Comparison of ENCODE assay signal across 8 cellular contexts in the genomic region with DNA sequence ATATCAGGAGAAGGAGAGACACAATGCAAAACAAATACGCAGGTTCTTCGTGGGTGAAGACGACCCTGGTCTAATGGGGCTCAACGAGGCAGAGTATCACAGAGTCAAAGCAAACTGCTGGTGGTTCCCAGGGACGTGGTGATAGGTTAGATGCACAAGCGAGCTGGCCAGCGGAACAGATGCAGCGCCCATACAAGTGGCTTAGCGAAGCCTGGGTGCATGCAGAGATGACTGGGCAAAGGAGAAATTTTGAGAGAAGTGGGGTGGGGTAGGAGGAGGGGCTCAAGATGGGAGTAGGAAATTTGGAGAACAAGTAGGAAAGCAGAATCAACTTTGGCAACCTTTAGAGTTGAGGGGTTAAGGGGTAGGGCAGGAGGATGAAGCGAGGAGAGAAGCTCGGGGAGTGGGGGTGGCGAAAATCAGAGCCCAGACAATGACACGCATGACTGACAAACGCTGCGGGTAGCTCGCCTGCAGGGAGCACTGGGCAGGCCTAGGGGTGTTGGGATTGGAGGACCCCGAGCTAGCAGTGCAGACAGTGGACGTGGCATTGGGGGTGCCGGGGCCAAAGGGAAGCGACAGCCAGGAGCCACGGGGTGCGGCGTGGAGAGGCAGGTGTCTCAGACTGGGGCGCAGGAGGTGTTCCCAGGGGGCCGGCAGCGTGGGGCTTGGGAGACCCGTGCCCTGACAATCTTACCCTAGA. TPM values are rescaled to one million over a fixed set of nuclear protein-coding genes. Genes with fewer than 3 reads are reported as not detected.
A peak's percentile ranks its signal among the peaks of the same experiment; 100 is the strongest.
DNase-seq lines count a peak whose midpoint lies in the region; ATAC-seq, FAIRE-seq and TF ChIP-seq lines count a peak whose summit lies in the region.

No MANE protein-coding gene starts in this region.

- no peak for FAIRE-seq in HepG2 (lab: Jason Lieb, UNC)

- POLR2A ChIA-PET in HepG2 (lab: Yijun Ruan, JAX) = interaction anchor here (0.8 to 1.7 kb wide), 3 partner anchors 13 to 1433 kb away, joined by 3 to 7 read pairs (median 3); a partner anchor contains a TSS

- peak; percentile 59 for ATAC-seq in GM21576 (IDR thresholded peaks at IDR 0.05; ENCODE audit: unreplicated experiment)
- peak; percentile 82 for ATAC-seq in HepG2

- H3K4me3 ChIP-seq in HUES64 (ENCODE audit: low read length) = peak overlapping the region; percentile 86
- H3K4me3 ChIP-seq in choroid plexus epithelial cell (ENCODE audit: low read depth, low read length) = peak overlapping the region; percentile 99
- H3K4me3 ChIP-seq in HepG2 (replicated peaks in 1 of 3; ENCODE audit: insufficient read depth in 1 of 3, low read depth in 2 of 3, low read length in 3 of 3) = peak overlapping the region; percentile 85 to 100 (median 86)

- CTCF ChIA-PET in HepG2 (lab: Yijun Ruan, JAX; ENCODE audit: low intra/inter-chr PET ratio, low total read pairs) = no interaction called here

- no peaks in the 10 kb centered on the region for H4K20me1 ChIP-seq in HepG2 (ENCODE audit: insufficient read depth, low read length)

- H3K27ac ChIP-seq in HUES64 (ENCODE audit: low read depth, low read length) (no peak overlapping the region; the same call in 1 of the 2 replicates), HepG2 (ENCODE audit: extremely low read length, insufficient read depth, low read length) (peak overlapping the region; percentile 70)

- H3K9ac ChIP-seq in HUES64 (ENCODE audit: low read depth, low read length) (peak overlapping the region; percentile 71), HepG2 (ENCODE audit: insufficient read depth, low read depth, low read length) (peak overlapping the region; percentile 89)

- peak overlapping the region; percentile 81 for H2AFZ ChIP-seq in HepG2 (ENCODE audit: low read length)

- DNase-seq in GM03348 (ENCODE audit: low spot score) = peak; percentile 50
- peak; percentile 61 for DNase-seq in UCSD-AML1 (lab: John Stamatoyannopoulos, UW; ENCODE audit: unreplicated experiment)
- DNase-seq in choroid plexus epithelial cell (ENCODE audit: low read depth) = peak; percentile 66
- peak; percentile 45 for DNase-seq in HepG2 (ENCODE audit: low spot score)
- peak; percentile 3 for DNase-seq in stimulated activated CD8-positive, alpha-beta memory T cell treated with anti-CD3 and anti-CD28 coated beads, Interleukin-15, amount 100 ng/mL, for 24 hours (ENCODE audit: low read depth)
- DNase-seq in NCI-H446 treated with DMSO at 0.1 percent for 48 hours (lab: John Stamatoyannopoulos, UW) = no peak

- peaks cover 28% of the 10 kb centered on the region for H3K79me2 ChIP-seq in HepG2 (ENCODE audit: insufficient read depth, low read length)

- intact Hi-C loops in HepG2 (cut with micrococcal nuclease; ENCODE audit: unreplicated experiment) = no loop called here

- in situ Hi-C loops in HepG2 (cut with HindIII; ENCODE audit: extremely low pct_ligation_motif_present, low pct_unique_long_range_greater_than_20kb) = loop anchor here (25.0 kb wide), 1 partner anchor 836 kb away; no protein-coding TSS in a partner anchor

- H3K27me3 ChIP-seq in HUES64 (ENCODE audit: insufficient read depth, low read length) (no peaks in the 10 kb centered on the region), HepG2 (ENCODE audit: control insufficient read depth in 1 of 2, insufficient read depth in 2 of 2, low read length in 2 of 2) (no peaks in the 10 kb centered on the region; a peak in 1 of 5 replicates)

- H3K9me3 ChIP-seq in HUES64 (ENCODE audit: insufficient read depth, low read depth, low read length) (no peaks in the 10 kb centered on the region), HepG2 (ENCODE audit: low read length) (no peaks in the 10 kb centered on the region)

- 2% methylated on average over 27 of the region's 27 CpGs for WGBS in HUES64
- 3% methylated on average over 18 of the region's 27 CpGs for WGBS in HepG2 (ENCODE audit: low lambda C conversion rate)

- no peak for TF ChIP-seq CTCF in choroid plexus epithelial cell (conservative IDR thresholded peaks at IDR 0.05; ENCODE audit: low read depth, low read length)
- TF ChIP-seq CTCF in HepG2 (CRISPR knock-in tag; IDR thresholded peaks at IDR 0.05) = no peak

- TF ChIP-seq POLR2A in HepG2 (IDR thresholded peaks at IDR 0.05; ENCODE audit: insufficient read depth in 1 of 2, low read depth in 2 of 2, low read length in 2 of 2) = no peak

- TF ChIP-seq RAD21 in HepG2 (CRISPR knock-in tag; IDR thresholded peaks at IDR 0.05) = peak; percentile 48; the same call in 1 of the 2 replicates

- H3K4me1 ChIP-seq in HUES64 (ENCODE audit: insufficient read depth, low read length) (peaks cover 15% of the 10 kb centered on the region), HepG2 (ENCODE audit: insufficient read depth, low read length) (peaks cover 32% of the 10 kb centered on the region)

- BruUV-seq in HepG2 (replicated peaks; lab: Mats Ljungman, UMichigan) = no TSS peak

- H3K4me2 ChIP-seq in HepG2 (ENCODE audit: low read depth, low read length) = peak overlapping the region; percentile 89

- H3K36me3 ChIP-seq in HUES64 (ENCODE audit: insufficient read depth, low read length) = peaks cover 18% of the 10 kb centered on the region
- peaks cover 2 to 6% of the 10 kb centered on the region in 2 experiments; a peak in 3 of 5 replicates for H3K36me3 ChIP-seq in HepG2 (replicated peaks in 1 of 2; ENCODE audit: control insufficient read depth in 1 of 2, insufficient read depth in 2 of 2, low read length in 2 of 2)

- TF ChIP-seq EP300 in HepG2 (IDR thresholded peaks at IDR 0.05; ENCODE audit: low read depth in 2 of 2, low read length in 2 of 2) = no peak
- no peak for TF ChIP-seq EP300 in HepG2 (CRISPR knock-in tag; IDR thresholded peaks at IDR 0.05; ENCODE audit: borderline replicate concordance)

TF ChIP-seq in HepG2, 621 proteins besides CTCF, POLR2A, EP300 and RAD21 (continues in another document):
- TF ChIP-seq DMAP1 (CRISPR knock-in tag; IDR thresholded peaks at IDR 0.05) (no peak), MEF2D (CRISPR knock-in tag; IDR thresholded peaks at IDR 0.05) (no peak), ZNF577 (CRISPR knock-in tag; IDR thresholded peaks at IDR 0.05; ENCODE audit: borderline replicate concordance, low read depth) (no peak), STAT5B (CRISPR knock-in tag; IDR thresholded peaks at IDR 0.05) (no peak), MTA3 (CRISPR knock-in tag; IDR thresholded peaks at IDR 0.05) (no peak), IRF2 (CRISPR knock-in tag; IDR thresholded peaks at IDR 0.05) (no peak), CREB1 (IDR thresholded peaks at IDR 0.05) (no peak), CREB1 (CRISPR knock-in tag; IDR thresholded peaks at IDR 0.05) (no peak), CHD2 (IDR thresholded peaks at IDR 0.05; ENCODE audit: low read depth, low read length) (no peak), MATR3 (CRISPR knock-in tag; IDR thresholded peaks at IDR 0.05) (no peak)
- TF ChIP-seq, protein P1, sequence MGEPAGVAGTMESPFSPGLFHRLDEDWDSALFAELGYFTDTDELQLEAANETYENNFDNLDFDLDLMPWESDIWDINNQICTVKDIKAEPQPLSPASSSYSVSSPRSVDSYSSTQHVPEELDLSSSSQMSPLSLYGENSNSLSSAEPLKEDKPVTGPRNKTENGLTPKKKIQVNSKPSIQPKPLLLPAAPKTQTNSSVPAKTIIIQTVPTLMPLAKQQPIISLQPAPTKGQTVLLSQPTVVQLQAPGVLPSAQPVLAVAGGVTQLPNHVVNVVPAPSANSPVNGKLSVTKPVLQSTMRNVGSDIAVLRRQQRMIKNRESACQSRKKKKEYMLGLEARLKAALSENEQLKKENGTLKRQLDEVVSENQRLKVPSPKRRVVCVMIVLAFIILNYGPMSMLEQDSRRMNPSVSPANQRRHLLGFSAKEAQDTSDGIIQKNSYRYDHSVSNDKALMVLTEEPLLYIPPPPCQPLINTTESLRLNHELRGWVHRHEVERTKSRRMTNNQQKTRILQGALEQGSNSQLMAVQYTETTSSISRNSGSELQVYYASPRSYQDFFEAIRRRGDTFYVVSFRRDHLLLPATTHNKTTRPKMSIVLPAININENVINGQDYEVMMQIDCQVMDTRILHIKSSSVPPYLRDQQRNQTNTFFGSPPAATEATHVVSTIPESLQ (CRISPR knock-in tag; conservative IDR thresholded peaks at IDR 0.05) = no peak
- TF ChIP-seq, protein P2, sequence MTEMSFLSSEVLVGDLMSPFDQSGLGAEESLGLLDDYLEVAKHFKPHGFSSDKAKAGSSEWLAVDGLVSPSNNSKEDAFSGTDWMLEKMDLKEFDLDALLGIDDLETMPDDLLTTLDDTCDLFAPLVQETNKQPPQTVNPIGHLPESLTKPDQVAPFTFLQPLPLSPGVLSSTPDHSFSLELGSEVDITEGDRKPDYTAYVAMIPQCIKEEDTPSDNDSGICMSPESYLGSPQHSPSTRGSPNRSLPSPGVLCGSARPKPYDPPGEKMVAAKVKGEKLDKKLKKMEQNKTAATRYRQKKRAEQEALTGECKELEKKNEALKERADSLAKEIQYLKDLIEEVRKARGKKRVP (CRISPR knock-in tag; IDR thresholded peaks at IDR 0.05) = no peak

RNA-seq across cellular contexts. Expression of a gene that starts 0.5 kb away (rescaled TPM):
- 49.7 TPM for polyA plus RNA-seq in HUES64 (2013, experiment 1 of 2)
- 44.2 TPM for polyA plus RNA-seq in HUES64 (2013, experiment 2 of 2)
- total RNA-seq in HepG2 (2016; rRNA removed; fragmentation: Illumina TruSeq; extraction: Trizol) = 61.4 and 104 TPM in 2 replicates
- 3.4 and 6.3 TPM in 2 replicates for total RNA-seq in HepG2 (2016; cell fraction: cytosol; rRNA removed; fragmentation: Illumina TruSeq; extraction: Trizol; ENCODE audit: low read depth)
- 55.8 and 102 TPM in 2 replicates for total RNA-seq in HepG2 (2016; cell fraction: insoluble cytoplasmic fraction; rRNA removed; fragmentation: Illumina TruSeq; extraction: Trizol)
- total RNA-seq in HepG2 (2016; cell fraction: membrane; rRNA removed; fragmentation: Illumina TruSeq; extraction: Trizol) = 14.9 and 18.0 TPM in 2 replicates
- total RNA-seq in HepG2 (2016; cell fraction: nucleus; rRNA removed; fragmentation: Illumina TruSeq; extraction: Trizol) = 58.3 and 65.2 TPM in 2 replicates
- polyA plus RNA-seq in HepG2 (2011; rRNA removed) = 26.3 and 44.0 TPM in 2 replicates
- polyA plus RNA-seq in HepG2 (2011; cell fraction: cytosol; rRNA removed) = 44.0 and 51.8 TPM in 2 replicates
- polyA plus RNA-seq in HepG2 (2011; cell fraction: nucleus; rRNA removed) = 39.9 and 58.8 TPM in 2 replicates
- polyA plus RNA-seq in HepG2 (2012) = 53.5 and 57.4 TPM in 2 replicates
- polyA plus RNA-seq in HepG2 (2016; cell fraction: cytosol; fragmentation: Illumina TruSeq; extraction: Trizol; ENCODE audit: low read depth) = 5.3 and 5.4 TPM in 2 replicates
- polyA plus RNA-seq in HepG2 (2016; cell fraction: insoluble cytoplasmic fraction; fragmentation: Illumina TruSeq; extraction: Trizol; ENCODE audit: low read depth) = 97.4 and 100 TPM in 2 replicates
- 12.1 and 13.7 TPM in 2 replicates for polyA plus RNA-seq in HepG2 (2016; cell fraction: membrane; fragmentation: Illumina TruSeq; extraction: Trizol; ENCODE audit: low read depth)
- polyA plus RNA-seq in HepG2 (2016; cell fraction: nucleus; fragmentation: Illumina TruSeq; extraction: Trizol; ENCODE audit: insufficient read depth, low read depth) = 50.6 and 51.4 TPM in 2 replicates
- polyA minus RNA-seq in HepG2 (2011; rRNA and poly(A)+ RNA removed; ENCODE audit: low replicate concordance) = 27.4 and 42.4 TPM in 2 replicates
- 22.2 and 36.5 TPM in 2 replicates for polyA minus RNA-seq in HepG2 (2011; cell fraction: cytosol; rRNA and poly(A)+ RNA removed)
- polyA minus RNA-seq in HepG2 (2011; cell fraction: nucleus; rRNA and poly(A)+ RNA removed) = 89.7 and 99.6 TPM in 2 replicates
